In the genomic region with DNA sequence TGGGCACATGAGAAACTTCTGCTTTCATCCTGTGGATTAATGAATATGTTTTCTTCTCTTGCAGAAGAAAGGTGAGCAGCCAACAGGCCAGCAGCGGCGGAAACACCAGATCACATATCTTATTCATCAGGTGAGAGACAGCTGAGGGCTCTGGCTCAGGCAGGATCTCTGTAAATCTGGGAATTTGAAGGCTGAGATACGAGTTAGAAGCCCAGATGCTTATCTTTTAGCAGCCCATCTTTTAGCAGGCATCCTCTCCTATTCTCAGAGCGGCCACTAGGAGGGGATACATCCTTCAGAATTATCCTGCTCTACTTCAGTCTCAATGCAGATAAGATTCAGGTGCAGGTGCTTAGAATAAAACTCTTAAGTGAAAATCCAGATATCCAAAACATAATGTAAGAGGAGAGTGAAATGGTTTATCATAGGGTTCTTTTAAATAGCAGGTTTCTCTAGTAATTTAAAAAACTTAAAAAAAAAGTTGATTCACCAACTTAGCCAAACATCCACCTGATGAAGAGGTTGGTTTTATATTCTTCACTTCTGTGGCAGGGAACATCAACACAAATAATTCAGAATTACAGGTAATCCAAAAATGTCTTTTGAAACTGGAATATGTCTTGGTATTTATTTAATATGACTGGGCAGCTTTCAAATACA, we compare ENCODE assay signal across 8 cellular contexts. TPM values are rescaled to one million over a fixed set of nuclear protein-coding genes. Genes with fewer than 3 reads are reported as not detected.
DNase-seq lines count a peak whose midpoint lies in the region; ATAC-seq, FAIRE-seq and TF ChIP-seq lines count a peak whose summit lies in the region.

No MANE protein-coding gene starts in this region.

- no peaks in the 10 kb centered on the region for H3K4me1 ChIP-seq in mucosa of descending colon (ENCODE audit: low read depth)

- TF ChIP-seq POLR2A in GM12891 (IDR thresholded peaks at IDR 0.05; ENCODE audit: low read depth, low read length), result no peak

- peak; percentile 80 for ATAC-seq in mucosa of descending colon
- no peak for ATAC-seq in GM21717 (IDR thresholded peaks at IDR 0.05; ENCODE audit: unreplicated experiment)
- no peak for ATAC-seq in GM21526 (IDR thresholded peaks at IDR 0.05; ENCODE audit: low FRiP score, unreplicated experiment)

- no peaks in the 10 kb centered on the region for H3K27me3 ChIP-seq in WERI-Rb-1 (ENCODE audit: insufficient read depth, low read depth, severe bottlenecking)

- DNase-seq in AML-193 (lab: John Stamatoyannopoulos, UW) (peak; percentile 27 to 36), GM12891 (ENCODE audit: insufficient read length, low spot score) (no peak), NCI-H2171 (lab: John Stamatoyannopoulos, UW) (peak; percentile 44), WERI-Rb-1 (peak; percentile 84), dedifferentiated amniotic fluid mesenchymal stem cell (ENCODE audit: extremely low spot score) (peak; percentile 56), mucosa of descending colon (peak in 1 of 3 donors; percentile 74)

- intact Hi-C loops in mucosa of descending colon (cut with DNase I, micrococcal nuclease), result loop anchor here in 1 of 2 donors (5.0 kb wide), 1 partner anchor 65 kb away; a partner anchor contains a TSS

- H3K36me3 ChIP-seq in WERI-Rb-1 (peaks cover 100% of the 10 kb centered on the region), mucosa of descending colon (ENCODE audit: low read depth) (peaks cover 5% of the 10 kb centered on the region)

- peak overlapping the region; percentile 47 for H3K27ac ChIP-seq in WERI-Rb-1

- H3K9me3 ChIP-seq in WERI-Rb-1 (ENCODE audit: severe bottlenecking), result no peaks in the 10 kb centered on the region
- H3K9me3 ChIP-seq in mucosa of descending colon, result no peaks in the 10 kb centered on the region

- peak; percentile 54 for FAIRE-seq in GM12891 (lab: Jason Lieb, UNC)

- H3K4me3 ChIP-seq in WERI-Rb-1 (ENCODE audit: low read depth, low read length), result no peak overlapping the region
- H3K4me3 ChIP-seq in mucosa of descending colon, result no peak overlapping the region

- TF ChIP-seq CTCF in WERI-Rb-1 (IDR thresholded peaks at IDR 0.05; ENCODE audit: low read depth, low read length) (peak; percentile 92), mucosa of descending colon (IDR thresholded peaks at IDR 0.05) (peak; percentile 42)

TF ChIP-seq in GM12891, 5 proteins besides CTCF, POLR2A, EP300 and RAD21:
- TF ChIP-seq TAF1 (IDR thresholded peaks at IDR 0.05; ENCODE audit: low read depth, low read length) (no peak), POLR2AphosphoS5 (IDR thresholded peaks at IDR 0.05; ENCODE audit: low read depth, low read length) (no peak), POU2F2 (IDR thresholded peaks at IDR 0.05; ENCODE audit: low read depth, low read length) (no peak), PAX5 (IDR thresholded peaks at IDR 0.05; ENCODE audit: insufficient read depth, low read length, severe bottlenecking) (no peak), SPI1 (IDR thresholded peaks at IDR 0.05; ENCODE audit: low read depth, low read length) (no peak)

RNA-seq across cellular contexts. Expression of a gene that starts 19.3 kb away (rescaled TPM):
- polyA plus RNA-seq in GM12891 (2012; ENCODE audit: low read depth, missing spikeins), result 6.8 TPM
- 1 to 10 TPM; 2.9 to 3.3 (median 3.1) TPM for total RNA-seq in mucosa of descending colon

RNA-seq across cellular contexts. Expression of a gene that starts 30.0 kb away (rescaled TPM):
- polyA plus RNA-seq in GM12891 (2012; ENCODE audit: low read depth, missing spikeins), result 52.3 TPM
- 10 to 100 TPM; 55.0 to 66.1 (median 59.2) TPM for total RNA-seq in mucosa of descending colon

RNA-seq across cellular contexts. Expression of a gene that starts 45.9 kb away (rescaled TPM):
- 113 TPM for polyA plus RNA-seq in GM12891 (2012; ENCODE audit: low read depth, missing spikeins)
- 100 to 1,000 TPM; 196 to 264 (median 221) TPM for total RNA-seq in mucosa of descending colon

RNA-seq across cellular contexts. Expression of a gene that starts 56.5 kb away (rescaled TPM):
- polyA plus RNA-seq in GM12891 (2012; ENCODE audit: low read depth, missing spikeins), result 116 TPM
- 10 to 100 TPM; 50.1 to 61.7 (median 57.6) TPM for total RNA-seq in mucosa of descending colon
